ENCODE assay signal across 8 cellular contexts in the genomic region with DNA sequence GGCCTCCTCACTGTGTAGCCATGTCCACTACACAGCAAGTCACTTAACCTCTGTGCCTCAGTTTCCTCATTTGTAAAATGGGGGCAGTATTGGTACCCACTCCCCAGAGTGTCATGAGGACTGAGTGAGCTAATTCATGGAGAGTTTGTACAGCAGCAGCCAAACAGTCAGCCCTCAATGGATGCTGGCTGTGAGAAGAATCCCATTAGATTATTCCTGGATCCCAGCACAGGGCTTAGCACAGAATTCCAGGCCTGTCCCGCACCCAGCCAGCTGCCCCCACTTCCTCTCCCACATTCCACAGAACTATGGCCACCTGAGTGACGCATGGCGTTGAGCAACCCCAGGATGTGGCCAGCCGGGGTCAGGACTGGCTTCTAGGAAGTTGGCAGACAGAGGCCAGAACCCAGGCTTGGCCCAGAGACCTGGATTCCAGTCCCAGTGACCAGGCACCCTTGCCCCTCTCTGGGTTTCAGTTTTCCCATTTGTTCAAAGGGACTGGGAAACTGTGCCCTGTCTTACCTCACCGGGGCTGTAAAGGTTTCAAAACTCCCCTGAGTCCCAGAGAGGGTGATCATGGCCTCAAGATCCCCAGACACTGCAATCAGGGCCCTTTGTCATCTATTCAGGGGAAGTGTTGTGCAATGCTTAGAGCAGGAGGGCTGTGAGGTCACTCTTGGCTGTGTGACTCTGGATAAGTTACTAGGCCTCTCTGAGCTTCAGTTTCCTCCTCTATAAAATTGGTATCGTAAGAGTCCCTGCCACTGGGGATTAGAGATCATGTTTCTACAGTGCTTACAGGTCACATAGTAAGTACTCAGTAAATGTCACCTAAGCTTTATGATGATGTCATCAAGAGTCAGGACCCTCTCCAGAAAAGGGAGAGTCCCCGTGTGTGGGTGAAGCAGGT. TPM values are rescaled to one million over a fixed set of nuclear protein-coding genes. Genes with fewer than 3 reads are reported as not detected.
A peak's percentile ranks its signal among the peaks of the same experiment; 100 is the strongest.
DNase-seq lines count a peak whose midpoint lies in the region; ATAC-seq, FAIRE-seq and TF ChIP-seq lines count a peak whose summit lies in the region.

No MANE protein-coding gene starts in this region.

- H3K9me1 ChIP-seq in endothelial cell of umbilical vein (replicated peaks; ENCODE audit: control insufficient read depth, extremely low read depth, insufficient read depth, low read length) = no peaks in the 10 kb centered on the region

- H3K79me2 ChIP-seq in endothelial cell of umbilical vein (ENCODE audit: control insufficient read depth, insufficient read depth, low read length) = peaks cover 26% of the 10 kb centered on the region

- no peaks in the 10 kb centered on the region for H4K20me1 ChIP-seq in endothelial cell of umbilical vein (replicated peaks; ENCODE audit: control insufficient read depth, extremely low read depth, insufficient read depth, low read length)

- H3K9me3 Mint-ChIP-seq in CD14-positive monocyte (peaks cover 0 to 4% (median 0%) of the 10 kb centered on the region in 7 donors), nephron (no peaks in the 10 kb centered on the region)
- no peaks in the 10 kb centered on the region for H3K9me3 Mint-ChIP-seq in activated naive CD4-positive, alpha-beta T cell treated with anti-CD3 and anti-CD28 coated beads, Interleukin-2, amount 10 ng/mL, durations not matched to agents 7 days and 5 days

- dilution Hi-C loops in endothelial cell of umbilical vein (cut with MboI; ENCODE audit: extremely low pct_ligation_motif_present, low sequenced_read_pairs) = no loop called here

- H3K27me3 ChIP-seq in endothelial cell of umbilical vein (ENCODE audit: control insufficient read depth in 2 of 2, insufficient read depth in 2 of 2, low read length in 2 of 2) = no peaks in the 10 kb centered on the region

- no peaks in the 10 kb centered on the region for H3K36me3 ChIP-seq in endothelial cell of umbilical vein (ENCODE audit: control insufficient read depth in 2 of 2, extremely low read depth in 1 of 2, insufficient read depth in 2 of 2, low read length in 2 of 2)

- POLR2A ChIA-PET in endothelial cell of umbilical vein (lab: Charles Lee) = no interaction called here

- H3K4me1 Mint-ChIP-seq in CD14-positive monocyte (peaks cover 61% of the 10 kb centered on the region), nephron (peaks cover 57% of the 10 kb centered on the region)
- H3K4me1 Mint-ChIP-seq in activated naive CD4-positive, alpha-beta T cell treated with anti-CD3 and anti-CD28 coated beads, Interleukin-2, amount 10 ng/mL, durations not matched to agents 7 days and 5 days = peaks cover 23% of the 10 kb centered on the region

- peak overlapping the region; percentile 50 for H3K4me2 ChIP-seq in endothelial cell of umbilical vein (ENCODE audit: insufficient read depth, low read length)

- BruUV-seq in endothelial cell of umbilical vein (replicated peaks; lab: Mats Ljungman, UMichigan) = no TSS peak

- H3K27ac ChIP-seq in endothelial cell of umbilical vein (ENCODE audit: insufficient read depth, low read depth, low read length) = peak overlapping the region; percentile 96

- CTCF ChIA-PET in endothelial cell of umbilical vein (lab: Charles Lee) = interaction anchor here (0.8 to 8.8 kb wide), 9 partner anchors 10 to 604 kb away, joined by 3 to 156 read pairs (median 9); no protein-coding TSS in a partner anchor
- CTCF ChIA-PET in activated naive CD4-positive, alpha-beta T cell treated with anti-CD3 and anti-CD28 coated beads, Interleukin-2, amount 10 ng/mL, durations not matched to agents 7 days and 5 days (lab: Charles Lee) = interaction anchor here (1.2 to 2.6 kb wide), 4 partner anchors 51 to 110 kb away, joined by 5 to 8 read pairs (median 6); no protein-coding TSS in a partner anchor

- no peak overlapping the region for H2AFZ ChIP-seq in endothelial cell of umbilical vein (ENCODE audit: low read depth, low read length)

- peaks cover 63% of the 10 kb centered on the region for H3K4me1 ChIP-seq in endothelial cell of umbilical vein (ENCODE audit: control insufficient read depth, extremely low read depth, insufficient read depth, low read length)

- peak overlapping the region; percentile 9 to 60 for H3K4me3 Mint-ChIP-seq in CD14-positive monocyte
- H3K4me3 Mint-ChIP-seq in nephron = peak overlapping the region in 1 of 3 experiments; percentile 43
- no peak overlapping the region for H3K4me3 Mint-ChIP-seq in activated naive CD4-positive, alpha-beta T cell treated with anti-CD3 and anti-CD28 coated beads, Interleukin-2, amount 10 ng/mL, durations not matched to agents 7 days and 5 days

- H3K27ac Mint-ChIP-seq in CD14-positive monocyte = peak overlapping the region; percentile 97 to 100 (median 99)
- peak overlapping the region; percentile 7 to 93 (median 85) for H3K27ac Mint-ChIP-seq in nephron
- no peak overlapping the region for H3K27ac Mint-ChIP-seq in activated naive CD4-positive, alpha-beta T cell treated with anti-CD3 and anti-CD28 coated beads, Interleukin-2, amount 10 ng/mL, durations not matched to agents 7 days and 5 days

- peaks cover 1 to 4% of the 10 kb centered on the region in 2 donors for H3K36me3 Mint-ChIP-seq in CD14-positive monocyte
- H3K36me3 Mint-ChIP-seq in nephron (ENCODE audit: low read depth) = no peaks in the 10 kb centered on the region
- no peaks in the 10 kb centered on the region for H3K36me3 Mint-ChIP-seq in activated naive CD4-positive, alpha-beta T cell treated with anti-CD3 and anti-CD28 coated beads, Interleukin-2, amount 10 ng/mL, durations not matched to agents 7 days and 5 days

- peak; percentile 97 for FAIRE-seq in endothelial cell of umbilical vein (lab: Jason Lieb, UNC)

- ATAC-seq in GM18858 (IDR thresholded peaks at IDR 0.05; ENCODE audit: unreplicated experiment) (no peak), GM18867 (IDR thresholded peaks at IDR 0.05; ENCODE audit: unreplicated experiment) (no peak)

- H3K4me3 ChIP-seq in endothelial cell of umbilical vein (replicated peaks in 1 of 3; ENCODE audit: insufficient read depth in 1 of 3, low read depth in 1 of 3, low read length in 3 of 3) = no peak overlapping the region

- intact Hi-C loops in CD14-positive monocyte (cut with micrococcal nuclease) = loop anchor here (5.0 kb wide), 6 partner anchors 34 to 111 kb away; no protein-coding TSS in a partner anchor
- intact Hi-C loops in endothelial cell of umbilical vein (cut with micrococcal nuclease) = loop anchor here (1.0 to 5.0 kb wide), 3 partner anchors 9 to 109 kb away; no protein-coding TSS in a partner anchor

- H3K27me3 Mint-ChIP-seq in CD14-positive monocyte (ENCODE audit: low read depth in 3 of 3) (peaks cover 1 to 4% (median 2%) of the 10 kb centered on the region in 3 donors), nephron (ENCODE audit: low read depth) (peaks cover 7% of the 10 kb centered on the region)
- peaks cover 32% of the 10 kb centered on the region for H3K27me3 Mint-ChIP-seq in activated naive CD4-positive, alpha-beta T cell treated with anti-CD3 and anti-CD28 coated beads, Interleukin-2, amount 10 ng/mL, durations not matched to agents 7 days and 5 days

- H3K9ac ChIP-seq in endothelial cell of umbilical vein (replicated peaks; ENCODE audit: extremely low read depth, insufficient read depth, low read length) = peak overlapping the region; percentile 73

- DNase-seq in CD14-positive monocyte (ENCODE audit: low spot score) = peak; percentile 91
- peak; percentile 84 for DNase-seq in NOMO-1 treated with DMSO at 0.1 percent for 48 hours (lab: John Stamatoyannopoulos, UW; ENCODE audit: unreplicated experiment)
- peak; percentile 77 for DNase-seq in endothelial cell of umbilical vein (ENCODE audit: low read depth, low spot score)
- no peak for DNase-seq in NCI-H510A (lab: John Stamatoyannopoulos, UW)
- DNase-seq in activated naive CD4-positive, alpha-beta T cell treated with anti-CD3 and anti-CD28 coated beads, Interleukin-2, amount 10 ng/mL, durations not matched to agents 7 days and 5 days = no peak

- TF ChIP-seq POLR2A in endothelial cell of umbilical vein (IDR thresholded peaks at IDR 0.05; ENCODE audit: low read depth, low read length) = no peak

- no peaks in the 10 kb centered on the region for H3K9me3 ChIP-seq in endothelial cell of umbilical vein (replicated peaks; ENCODE audit: control insufficient read depth, insufficient read depth, low read length)

- TF ChIP-seq CTCF in CD14-positive monocyte (IDR thresholded peaks at IDR 0.05) (no peak), endothelial cell of umbilical vein (IDR thresholded peaks at IDR 0.05; ENCODE audit: extremely low read depth in 1 of 2, insufficient read depth in 1 of 2, low read depth in 1 of 2, low read length in 2 of 2) (no peak), nephron (IDR thresholded peaks at IDR 0.05; ENCODE audit: unreplicated experiment in 3 of 3) (no peak)

TF ChIP-seq in endothelial cell of umbilical vein, 7 proteins besides CTCF, POLR2A, EP300 and RAD21:
- TF ChIP-seq MYC (IDR thresholded peaks at IDR 0.05; ENCODE audit: low read depth, low read length) = peak; percentile 77
- TF ChIP-seq, protein P1, sequence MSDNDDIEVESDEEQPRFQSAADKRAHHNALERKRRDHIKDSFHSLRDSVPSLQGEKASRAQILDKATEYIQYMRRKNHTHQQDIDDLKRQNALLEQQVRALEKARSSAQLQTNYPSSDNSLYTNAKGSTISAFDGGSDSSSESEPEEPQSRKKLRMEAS (IDR thresholded peaks at IDR 0.05; ENCODE audit: insufficient read depth, insufficient read length) = no peak
- TF ChIP-seq POLR2AphosphoS5 (IDR thresholded peaks at IDR 0.05; ENCODE audit: insufficient read depth, low read depth, low read length) = peak; percentile 95
- TF ChIP-seq GATA2 (IDR thresholded peaks at IDR 0.05; ENCODE audit: insufficient read depth, insufficient read length, low read depth, low read length) = peak; percentile 82
- peak; percentile 86 for TF ChIP-seq FOS (IDR thresholded peaks at IDR 0.05; ENCODE audit: borderline replicate concordance, insufficient read depth, low read length)
- TF ChIP-seq EZH2 (IDR thresholded peaks at IDR 0.05; ENCODE audit: borderline replicate concordance, low read depth, low read length, severe bottlenecking) = no peak
- TF ChIP-seq JUN (IDR thresholded peaks at IDR 0.05; ENCODE audit: borderline replicate concordance, insufficient read depth, insufficient read length, low read depth) = peak; percentile 78

RNA-seq across cellular contexts. Expression of gene TGM2, which starts 3.0 kb away (rescaled TPM):
- polyA plus RNA-seq in CD14-positive monocyte (1 to 10 TPM in 1 of 2 donors, under 1 TPM in 1; 0.47 to 1.6 TPM), endothelial cell of umbilical vein (810 and 861 TPM in 2 replicates)
- total RNA-seq in endothelial cell of umbilical vein = 708 and 868 TPM in 2 replicates
- polyA plus RNA-seq in endothelial cell of umbilical vein (2011; cell fraction: cytosol; rRNA removed) = 710 and 739 TPM in 2 replicates
- polyA plus RNA-seq in endothelial cell of umbilical vein (2011; cell fraction: nucleus; rRNA removed) = 680 and 705 TPM in 2 replicates
- 931 and 1,022 TPM in 2 replicates for polyA plus RNA-seq in endothelial cell of umbilical vein (2012)
- 986 and 1,245 TPM in 2 replicates for polyA minus RNA-seq in endothelial cell of umbilical vein
- 21.3 TPM for polyA minus RNA-seq in endothelial cell of umbilical vein (2011; cell fraction: cytosol; rRNA and poly(A)+ RNA removed)
- polyA minus RNA-seq in endothelial cell of umbilical vein (2011; cell fraction: nucleus; rRNA and poly(A)+ RNA removed) = 361 and 435 TPM in 2 replicates

Comparison
In these comparisons a context has a peak if more than half of its experiments do, and no peak if none do; other contexts are left out.
1. DNase-seq: peak in CD14-positive monocyte (single experiment), NOMO-1 treated with DMSO at 0.1 percent for 48 hours (single experiment) and endothelial cell of umbilical vein (single experiment); none in NCI-H510A (single experiment) and activated naive CD4-positive, alpha-beta T cell treated with anti-CD3 and anti-CD28 coated beads, Interleukin-2, amount 10 ng/mL, durations not matched to agents 7 days and 5 days (single experiment).
2. RNA of gene TGM2, which starts 3.0 kb away (polyA plus RNA-seq): 680 to 1,022 TPM in endothelial cell of umbilical vein; 0.47 to 1.6 TPM in CD14-positive monocyte; every median in the first group is over 100 times any median in the second.